1 cellular context compared by ENCODE assay signal in the genomic region with DNA sequence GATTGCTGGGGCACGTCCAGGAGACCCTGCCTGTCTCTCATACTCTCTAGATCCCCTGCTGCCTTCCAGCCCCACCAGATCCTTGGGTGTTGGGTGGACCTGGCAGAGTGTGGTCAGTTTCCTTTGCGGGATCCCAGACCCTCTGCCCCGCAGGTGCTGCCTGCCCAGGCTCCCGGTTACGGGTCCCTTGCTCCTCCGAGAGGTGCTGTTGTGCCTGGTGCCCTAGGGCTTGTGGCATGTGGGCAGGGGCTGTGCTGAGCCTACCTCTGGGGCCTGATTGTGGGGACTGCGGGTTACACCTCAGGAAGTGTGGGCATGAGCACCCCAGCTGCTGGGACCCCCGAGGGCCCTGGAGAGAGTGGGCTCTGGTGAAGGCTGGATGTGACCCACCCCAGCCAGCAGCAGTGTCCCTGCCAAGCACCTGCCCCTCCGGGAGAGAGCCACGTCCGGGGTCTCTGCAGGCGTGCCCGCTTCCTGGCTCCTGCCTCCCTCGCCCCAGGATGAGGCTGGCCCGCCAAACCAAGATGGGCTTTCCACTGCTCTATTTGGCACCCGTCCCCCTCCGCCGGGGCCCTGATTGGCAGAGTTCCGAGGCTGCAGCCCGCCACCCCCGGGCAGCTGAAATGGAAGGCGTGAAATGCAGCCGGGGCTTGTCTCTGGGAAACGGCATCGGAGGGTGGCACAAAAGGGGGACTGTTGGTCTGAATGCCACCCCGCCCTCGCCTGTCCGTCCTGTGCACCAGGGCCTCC.
TF ChIP-seq lines count a peak whose summit lies in the region.

No MANE protein-coding gene starts in this region.

TF ChIP-seq in SK-N-SH treated with all-trans-retinoic acid at 6 μM for 48 hours, 23 proteins besides CTCF, POLR2A, EP300 and RAD21 (continued from another document):
- TF ChIP-seq, protein P1, sequence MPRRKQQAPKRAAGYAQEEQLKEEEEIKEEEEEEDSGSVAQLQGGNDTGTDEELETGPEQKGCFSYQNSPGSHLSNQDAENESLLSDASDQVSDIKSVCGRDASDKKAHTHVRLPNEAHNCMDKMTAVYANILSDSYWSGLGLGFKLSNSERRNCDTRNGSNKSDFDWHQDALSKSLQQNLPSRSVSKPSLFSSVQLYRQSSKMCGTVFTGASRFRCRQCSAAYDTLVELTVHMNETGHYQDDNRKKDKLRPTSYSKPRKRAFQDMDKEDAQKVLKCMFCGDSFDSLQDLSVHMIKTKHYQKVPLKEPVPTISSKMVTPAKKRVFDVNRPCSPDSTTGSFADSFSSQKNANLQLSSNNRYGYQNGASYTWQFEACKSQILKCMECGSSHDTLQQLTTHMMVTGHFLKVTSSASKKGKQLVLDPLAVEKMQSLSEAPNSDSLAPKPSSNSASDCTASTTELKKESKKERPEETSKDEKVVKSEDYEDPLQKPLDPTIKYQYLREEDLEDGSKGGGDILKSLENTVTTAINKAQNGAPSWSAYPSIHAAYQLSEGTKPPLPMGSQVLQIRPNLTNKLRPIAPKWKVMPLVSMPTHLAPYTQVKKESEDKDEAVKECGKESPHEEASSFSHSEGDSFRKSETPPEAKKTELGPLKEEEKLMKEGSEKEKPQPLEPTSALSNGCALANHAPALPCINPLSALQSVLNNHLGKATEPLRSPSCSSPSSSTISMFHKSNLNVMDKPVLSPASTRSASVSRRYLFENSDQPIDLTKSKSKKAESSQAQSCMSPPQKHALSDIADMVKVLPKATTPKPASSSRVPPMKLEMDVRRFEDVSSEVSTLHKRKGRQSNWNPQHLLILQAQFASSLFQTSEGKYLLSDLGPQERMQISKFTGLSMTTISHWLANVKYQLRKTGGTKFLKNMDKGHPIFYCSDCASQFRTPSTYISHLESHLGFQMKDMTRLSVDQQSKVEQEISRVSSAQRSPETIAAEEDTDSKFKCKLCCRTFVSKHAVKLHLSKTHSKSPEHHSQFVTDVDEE (CRISPR knock-in tag; IDR thresholded peaks at IDR 0.05): no peak
- no peak for TF ChIP-seq ZNF8 (CRISPR knock-in tag; IDR thresholded peaks at IDR 0.05)
- no peak for TF ChIP-seq PPARA (CRISPR knock-in tag; IDR thresholded peaks at IDR 0.05; ENCODE audit: borderline replicate concordance)
- TF ChIP-seq ZFP30 (CRISPR knock-in tag; IDR thresholded peaks at IDR 0.05): no peak
- no peak for TF ChIP-seq ISL1 (CRISPR knock-in tag; IDR thresholded peaks at IDR 0.05)
- no peak for TF ChIP-seq SNAI2 (CRISPR knock-in tag; IDR thresholded peaks at IDR 0.05)
- TF ChIP-seq GLIS3 (CRISPR knock-in tag; IDR thresholded peaks at IDR 0.05): no peak
- TF ChIP-seq RARB (CRISPR knock-in tag; IDR thresholded peaks at IDR 0.05): no peak
